Comparison of ENCODE assay signal across 20 cellular contexts in the genomic region with DNA sequence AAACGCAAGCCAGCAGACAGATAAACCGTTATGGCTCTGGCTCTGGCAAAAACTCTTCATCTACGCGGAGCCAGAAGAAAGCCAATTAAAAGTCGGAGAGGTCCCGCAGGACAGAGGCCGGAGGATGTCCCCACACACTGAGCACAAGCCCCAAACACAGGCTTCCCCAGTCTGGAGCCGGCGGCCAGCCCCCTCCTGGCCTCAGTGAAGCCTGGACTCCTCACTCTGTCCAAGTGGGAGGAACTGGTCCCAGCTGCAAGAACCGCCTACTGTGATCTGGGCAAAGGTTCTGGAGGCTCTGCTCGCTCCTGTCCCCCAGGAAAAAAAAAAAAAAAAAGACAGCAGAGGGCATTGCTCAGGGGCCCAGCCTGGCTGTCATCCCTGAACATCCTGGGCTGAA. TPM values are rescaled to one million over a fixed set of nuclear protein-coding genes. Genes with fewer than 3 reads are reported as not detected.
DNase-seq lines count a peak whose midpoint lies in the region; ATAC-seq and TF ChIP-seq lines count a peak whose summit lies in the region.
"Had no signal": no experiment of that assay in that cellular context is flagged by ENCODE, and none has a peak within 500 bp of the region (broad histone marks: within the 10 kb centered on the region; RNA-seq: fewer than 3 reads in every experiment).

No MANE protein-coding gene starts in this region.

- no peak for DNase-seq in adipocyte (ENCODE audit: low read depth)
- DNase-seq in Right ventricle myocardium superior: peak; percentile 78
- peak; percentile 13 to 56 (median 18) for DNase-seq in mucosa of descending colon
- DNase-seq in upper lobe of right lung: peak; percentile 59
- no peak for DNase-seq in cerebellar nuclear complex (lab: John Stamatoyannopoulos, UW)
- DNase-seq: activated CD4-positive, alpha-beta memory T cell treated with anti-CD3 and anti-CD28 coated beads for 36 hours; activated naive CD4-positive, alpha-beta T cell treated with anti-CD3 and anti-CD28 coated beads, Interleukin-2, amount 10 ng/mL, durations not matched to agents 7 days and 5 days; activated T-cell treated with anti-CD3 and anti-CD28 coated beads, Interleukin-2, amount 50 U/mL, for 1 hour; Calu3; colonic mucosa; immature natural killer cell; KG1; mesendoderm; NCI-H187 treated with DMSO at 0.1 percent for 48 hours; NCI-H446 treated with DMSO at 0.1 percent for 48 hours; stimulated activated naive B cell treated with anti-CD40 and anti-IgM and Interleukin-4, amounts not matched to agents 10 μg/mL and 1 μg/mL and 100 μg/mL, for 72 hours had no signal

- no peaks in the 10 kb centered on the region for H3K27me3 ChIP-seq in adipocyte (replicated peaks; ENCODE audit: control insufficient read depth, insufficient read depth, low read length)
- H3K27me3 ChIP-seq in upper lobe of right lung: no peaks in the 10 kb centered on the region
- H3K27me3 ChIP-seq: colonic mucosa had no signal

- H3K9me3 ChIP-seq in adipocyte (ENCODE audit: control insufficient read depth, low read length) (no peaks in the 10 kb centered on the region), mucosa of descending colon (peaks cover 10% of the 10 kb centered on the region), upper lobe of right lung (no peaks in the 10 kb centered on the region)
- H3K9me3 ChIP-seq: colonic mucosa had no signal

- H3K36me3 ChIP-seq in adipocyte (ENCODE audit: control insufficient read depth, insufficient read depth, low read length, severe bottlenecking): no peaks in the 10 kb centered on the region
- no peaks in the 10 kb centered on the region for H3K36me3 ChIP-seq in mucosa of descending colon (ENCODE audit: low read depth)
- no peaks in the 10 kb centered on the region for H3K36me3 ChIP-seq in upper lobe of right lung
- H3K36me3 ChIP-seq: colonic mucosa had no signal

- no peak overlapping the region for H3K27ac ChIP-seq in upper lobe of right lung
- H3K27ac ChIP-seq: colonic mucosa, VCaP had no signal

- intact Hi-C loops in Right ventricle myocardium superior (cut with DNase I): no loop called here
- intact Hi-C loops in mucosa of descending colon (cut with DNase I, micrococcal nuclease): no loop called here
- intact Hi-C loops in upper lobe of right lung (cut with DNase I): no loop called here

- TF ChIP-seq POLR2A in GM18505 (IDR thresholded peaks at IDR 0.05; ENCODE audit: borderline replicate concordance, extremely low read depth, insufficient read depth, insufficient read length): no peak

- peak; percentile 86 for ATAC-seq in Right ventricle myocardium superior (ENCODE audit: poor library complexity)
- no peak for ATAC-seq in mucosa of descending colon
- ATAC-seq in upper lobe of right lung: peak; percentile 38
- ATAC-seq in GM18505 (IDR thresholded peaks at IDR 0.05; ENCODE audit: unreplicated experiment): no peak
- ATAC-seq in HG03025 (IDR thresholded peaks at IDR 0.05; ENCODE audit: low FRiP score, unreplicated experiment): no peak
- ATAC-seq: stimulated activated naive B cell treated with anti-CD40 and anti-IgM and Interleukin-4, amounts not matched to agents 10 μg/mL and 1 μg/mL and 100 μg/mL, for 72 hours had no signal

- TF ChIP-seq CTCF in mucosa of descending colon (IDR thresholded peaks at IDR 0.05) (no peak), upper lobe of right lung (IDR thresholded peaks at IDR 0.05) (no peak)

- H3K4me3 ChIP-seq in adipocyte (ENCODE audit: low read length) (peak overlapping the region; percentile 61), mucosa of descending colon (no peak overlapping the region), upper lobe of right lung (no peak overlapping the region)
- H3K4me3 ChIP-seq: colonic mucosa had no signal

- H3K4me1 ChIP-seq in adipocyte (ENCODE audit: control insufficient read depth, insufficient read depth, low read length) (peaks cover 90% of the 10 kb centered on the region), mucosa of descending colon (ENCODE audit: low read depth) (no peaks in the 10 kb centered on the region), upper lobe of right lung (no peaks in the 10 kb centered on the region)
- H3K4me1 ChIP-seq: colonic mucosa had no signal

- peak overlapping the region; percentile 83 for H3K9ac ChIP-seq in adipocyte (ENCODE audit: low read length)

RNA-seq across cellular contexts. Expression of gene ADAMTS2, which starts 44.4 kb away (rescaled TPM):
- total RNA-seq in Right ventricle myocardium superior (3.6 TPM), mucosa of descending colon (1 to 10 TPM; 1.3 to 9.2 (median 7.3) TPM), upper lobe of right lung (16.4 TPM)
- total RNA-seq: activated CD4-positive, alpha-beta memory T cell treated with anti-CD3 and anti-CD28 coated beads for 36 hours; Calu3; T-helper 1 cell treated with Interleukin-12 subunit alpha and Interleukin-12 subunit beta and Interleukin-4 antibody, amounts not matched to agents 30 ng/mL and 1 ng/mL, for 36 hours had no signal

Comparison
In these comparisons a context has a peak if more than half of its experiments do, and no peak if none do; other contexts are left out.
1. DNase-seq: peak in Right ventricle myocardium superior (single experiment), mucosa of descending colon (3 of 3) and upper lobe of right lung (single experiment); none in adipocyte (single experiment) and cerebellar nuclear complex (0 of 2).
2. ATAC-seq: peak in Right ventricle myocardium superior (single experiment) and upper lobe of right lung (single experiment); none in mucosa of descending colon (single experiment), GM18505 (single experiment) and HG03025 (single experiment).